21 cellular contexts compared by ENCODE assay signal in the genomic region with DNA sequence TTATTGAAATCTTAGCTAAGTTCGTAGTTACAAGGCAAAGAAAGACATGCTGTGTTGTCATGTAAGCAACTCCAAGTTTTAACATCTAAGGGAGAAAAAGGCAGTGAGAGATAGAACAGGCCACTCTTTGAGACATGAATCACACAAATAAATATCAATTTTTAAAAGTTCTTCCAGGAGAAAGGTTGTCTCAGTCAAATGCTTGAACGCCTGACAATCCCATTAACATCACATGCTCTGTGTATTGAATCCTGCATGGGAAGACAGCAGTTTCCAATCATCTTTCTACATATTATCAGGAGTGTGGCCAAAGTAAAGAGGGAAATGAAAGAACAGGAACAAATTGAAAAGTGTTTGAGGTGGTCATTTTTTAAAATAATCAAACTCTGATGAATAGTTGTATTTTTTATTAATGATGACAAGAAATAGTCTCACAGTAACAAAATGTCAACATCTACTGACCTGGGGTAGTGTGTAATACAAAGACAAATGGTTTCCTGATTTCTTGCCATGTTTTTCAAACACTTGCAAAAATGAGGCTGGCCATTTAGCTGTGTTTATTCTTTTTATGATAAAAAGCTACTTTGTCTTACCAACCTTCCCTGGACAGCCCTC. TPM values are rescaled to one million over a fixed set of nuclear protein-coding genes. Genes with fewer than 3 reads are reported as not detected.
DNase-seq lines count a peak whose midpoint lies in the region; ATAC-seq and TF ChIP-seq lines count a peak whose summit lies in the region.
"Had no signal": no experiment of that assay in that cellular context is flagged by ENCODE, and none has a peak within 500 bp of the region (broad histone marks: within the 10 kb centered on the region; RNA-seq: fewer than 3 reads in every experiment).

No MANE protein-coding gene starts in this region.

- H2AFZ ChIP-seq in PC-9 (peak overlapping the region; percentile 3; the same call in 1 of the 2 replicates), fibroblast of lung (ENCODE audit: low read length) (no peak overlapping the region)

- H3K79me2 ChIP-seq in PC-9 (ENCODE audit: low read depth) = no peaks in the 10 kb centered on the region
- no peaks in the 10 kb centered on the region for H3K79me2 ChIP-seq in fibroblast of lung (ENCODE audit: control insufficient read depth, insufficient read depth, low read length)

- ATAC-seq in left lung (peak; percentile 45), GM19463 (IDR thresholded peaks at IDR 0.05; ENCODE audit: unreplicated experiment) (no peak)
- ATAC-seq: stimulated activated naive CD8-positive, alpha-beta T cell treated with anti-CD3 and anti-CD28 coated beads, Interleukin-15, amount 100 ng/mL, for 72 hours had no signal

- no TSS peak for BruUV-seq in PC-9 (replicated peaks; lab: Mats Ljungman, UMichigan)

- H3K27ac ChIP-seq in PC-9 (no peak overlapping the region), fibroblast of lung (ENCODE audit: insufficient read depth, low read length) (no peak overlapping the region), left lung (peak overlapping the region in 1 of 2 donors; percentile 47), stomach (peak overlapping the region in 3 of 5 donors; percentile 40 to 57 (median 44)), endodermal cell (ENCODE audit: low read depth, low read length) (no peak overlapping the region)
- H3K27ac ChIP-seq: cardiac muscle cell, RWPE1 had no signal

- H3K27me3 ChIP-seq in PC-9 (ENCODE audit: insufficient read depth, low read depth) (no peaks in the 10 kb centered on the region), fibroblast of lung (ENCODE audit: control insufficient read depth, insufficient read depth, low read length) (no peaks in the 10 kb centered on the region), left lung (no peaks in the 10 kb centered on the region), stomach (no peaks in the 10 kb centered on the region), endodermal cell (ENCODE audit: control insufficient read depth, insufficient read depth, low read length, poor library complexity, severe bottlenecking) (no peaks in the 10 kb centered on the region)
- H3K27me3 ChIP-seq: cardiac muscle cell had no signal

- TF ChIP-seq CTCF in PC-9 (conservative IDR thresholded peaks at IDR 0.05) = no peak
- no peak for TF ChIP-seq CTCF in fibroblast of lung (conservative IDR thresholded peaks at IDR 0.05 in 1 of 2, IDR thresholded peaks at IDR 0.05 in 1 of 2; ENCODE audit: low read depth in 1 of 2, low read length in 2 of 2)
- TF ChIP-seq CTCF in left lung (IDR thresholded peaks at IDR 0.05) = no peak
- TF ChIP-seq CTCF in stomach (IDR thresholded peaks at IDR 0.05) = no peak
- TF ChIP-seq CTCF in endodermal cell (conservative IDR thresholded peaks at IDR 0.05) = no peak

- H3K9me2 ChIP-seq in PC-9 (ENCODE audit: insufficient read depth) = 0 out of 2 replicates have a peak, but pooled peaks cover 4% of the 10 kb centered on the region

- H3K36me3 Mint-ChIP-seq in endodermal cell (ENCODE audit: low read depth) = no peaks in the 10 kb centered on the region

- no peak for TF ChIP-seq POLR2A in stomach (IDR thresholded peaks at IDR 0.05)

- intact Hi-C loops in PC-9 (cut with micrococcal nuclease; ENCODE audit: unreplicated experiment) (no loop called here), left lung (cut with DNase I) (no loop called here), stomach (cut with DNase I; ENCODE audit: low total_unique reads) (no loop called here)

- H3K9ac ChIP-seq in fibroblast of lung (ENCODE audit: insufficient read depth, low read length) (no peak overlapping the region), endodermal cell (ENCODE audit: extremely low read depth, low read length, poor library complexity, severe bottlenecking) (no peak overlapping the region)

- H3K4me2 ChIP-seq in PC-9 (no peak overlapping the region), fibroblast of lung (ENCODE audit: extremely low read depth, insufficient read depth, low read length) (no peak overlapping the region)

- no peaks in the 10 kb centered on the region for H3K36me3 ChIP-seq in PC-9 (ENCODE audit: low read depth)
- no peaks in the 10 kb centered on the region for H3K36me3 ChIP-seq in fibroblast of lung (ENCODE audit: control insufficient read depth, insufficient read depth, low read length)
- H3K36me3 ChIP-seq in left lung = no peaks in the 10 kb centered on the region
- H3K36me3 ChIP-seq in stomach = no peaks in the 10 kb centered on the region
- H3K36me3 ChIP-seq in endodermal cell (ENCODE audit: control insufficient read depth, insufficient read depth, low read length) = no peaks in the 10 kb centered on the region
- H3K36me3 ChIP-seq: cardiac muscle cell had no signal

- no peaks in the 10 kb centered on the region for H3F3A ChIP-seq in PC-9 (ENCODE audit: insufficient read depth, low read depth)

- 41 to 65% (median 52%) methylated on average over 2 of the region's 2 CpGs for WGBS in stomach, 5 donors
- 80 to 90% methylated on average over 1 to 2 of the region's 2 CpGs for WGBS in endodermal cell (ENCODE audit: insufficient coverage in 1 of 2, insufficient read length in 1 of 2), 2 experiments

- no peak overlapping the region for H3K4me3 ChIP-seq in PC-9
- H3K4me3 ChIP-seq in fibroblast of lung (replicated peaks in 1 of 4; ENCODE audit: control extremely low read depth in 1 of 4, insufficient read depth in 1 of 4, low read depth in 3 of 4, low read length in 4 of 4) = no peak overlapping the region
- no peak overlapping the region for H3K4me3 ChIP-seq in left lung
- no peak overlapping the region for H3K4me3 ChIP-seq in stomach
- no peak overlapping the region for H3K4me3 ChIP-seq in endodermal cell (ENCODE audit: low read length)
- H3K4me3 ChIP-seq: cardiac muscle cell had no signal

- no peaks in the 10 kb centered on the region for H3K9me3 ChIP-seq in PC-9 (ENCODE audit: insufficient read depth, low read depth)
- no peaks in the 10 kb centered on the region for H3K9me3 ChIP-seq in fibroblast of lung (ENCODE audit: control insufficient read depth, insufficient read depth, low read depth, low read length)
- no peaks in the 10 kb centered on the region for H3K9me3 ChIP-seq in left lung
- H3K9me3 ChIP-seq in stomach = no peaks in the 10 kb centered on the region
- H3K9me3 ChIP-seq in endodermal cell (ENCODE audit: control insufficient read depth, low read length) = no peaks in the 10 kb centered on the region

- no peak for TF ChIP-seq EP300 in stomach (IDR thresholded peaks at IDR 0.05)

- no peaks in the 10 kb centered on the region for H3K27me3 Mint-ChIP-seq in endodermal cell (ENCODE audit: insufficient read depth)
- H3K27me3 Mint-ChIP-seq: activated B cell treated with CpG ODN at 0.5 μM for 24 hours; stimulated activated naive CD8-positive, alpha-beta T cell treated with anti-CD3 and anti-CD28 coated beads, Interleukin-15, amount 100 ng/mL, for 72 hours had no signal

- CTCF ChIA-PET in PC-9 (lab: Charles Lee) = no interaction called here

- no peaks in the 10 kb centered on the region for H3K4me1 Mint-ChIP-seq in endodermal cell
- H3K4me1 Mint-ChIP-seq: activated B cell treated with CpG ODN at 0.5 μM for 24 hours; stimulated activated naive CD8-positive, alpha-beta T cell treated with anti-CD3 and anti-CD28 coated beads, Interleukin-15, amount 100 ng/mL, for 72 hours had no signal

- H3K4me3 Mint-ChIP-seq in endodermal cell = no peak overlapping the region
- H3K4me3 Mint-ChIP-seq: activated B cell treated with CpG ODN at 0.5 μM for 24 hours; stimulated activated naive CD8-positive, alpha-beta T cell treated with anti-CD3 and anti-CD28 coated beads, Interleukin-15, amount 100 ng/mL, for 72 hours had no signal

- H3K4me1 ChIP-seq in PC-9 (replicated peaks; ENCODE audit: insufficient read depth) (no peaks in the 10 kb centered on the region), fibroblast of lung (ENCODE audit: control insufficient read depth, extremely low read depth, insufficient read depth, low read length) (no peaks in the 10 kb centered on the region), left lung (no peaks in the 10 kb centered on the region), stomach (peaks cover 0 to 12% (median 7%) of the 10 kb centered on the region in 4 donors), endodermal cell (ENCODE audit: control insufficient read depth, insufficient read depth, low read length) (no peaks in the 10 kb centered on the region)

- POLR2A ChIA-PET in PC-9 (lab: Charles Lee; ENCODE audit: unreplicated experiment) = no interaction called here

- H4K20me1 ChIP-seq in PC-9 (ENCODE audit: insufficient read depth) = no peaks in the 10 kb centered on the region
- H4K20me1 ChIP-seq in fibroblast of lung (ENCODE audit: control insufficient read depth, extremely low read depth, insufficient read depth, low read length) = no peaks in the 10 kb centered on the region

- no peak overlapping the region for H3K27ac Mint-ChIP-seq in endodermal cell
- H3K27ac Mint-ChIP-seq: activated B cell treated with CpG ODN at 0.5 μM for 24 hours had no signal

- no peaks in the 10 kb centered on the region for H3K9me3 Mint-ChIP-seq in endodermal cell
- H3K9me3 Mint-ChIP-seq: stimulated activated naive CD8-positive, alpha-beta T cell treated with anti-CD3 and anti-CD28 coated beads, Interleukin-15, amount 100 ng/mL, for 72 hours had no signal

- DNase-seq in PC-9 (no peak), fibroblast of lung (ENCODE audit: low read depth in 2 of 2) (peak; percentile 12 to 74), left lung (no peak), stomach (no peak), endodermal cell (no peak), EL (no peak), midbrain (lab: John Stamatoyannopoulos, UW) (no peak)
- DNase-seq: activated B cell treated with CpG ODN at 0.5 μM for 24 hours; activated CD4-positive, alpha-beta T cell treated with anti-CD3 and anti-CD28 coated beads, Interleukin-2, amount 50 U/mL, for 48 hours; activated CD8-positive, alpha-beta memory T cell treated with anti-CD3 and anti-CD28 coated beads, Interleukin-2, amount 50 U/mL, for 48 hours; activated effector memory CD4-positive, alpha-beta T cell treated with anti-CD3 and anti-CD28 coated beads, Interleukin-2, amount 50 U/mL, for 16 hours; dermis blood vessel endothelial cell; NCI-H1092; NCI-H187 treated with DMSO at 0.1 percent for 48 hours; stimulated activated CD4-positive, alpha-beta T cell treated with anti-CD3 and anti-CD28 coated beads, Interleukin-12 subunit alpha, Interleukin-12 subunit beta, amount 100 ng/mL, for 4 hours; stimulated activated naive CD8-positive, alpha-beta T cell treated with anti-CD3 and anti-CD28 coated beads, Interleukin-15, amount 100 ng/mL, for 72 hours; T1000 had no signal

RNA-seq across cellular contexts. Expression of a gene that starts 6.4 kb away (rescaled TPM):
- total RNA-seq in PC-9 (2021) = not detected in 2 replicates
- 0.26 TPM in 1 of 2 replicates, not detected in the other for total RNA-seq in fibroblast of lung
- polyA plus RNA-seq in fibroblast of lung = 0.07 TPM in 1 of 2 replicates, not detected in the other
- polyA plus RNA-seq in fibroblast of lung (2012) = not detected in 2 replicates
- polyA minus RNA-seq in fibroblast of lung (ENCODE audit: low replicate concordance) = not detected in 2 replicates
- 1 to 10 TPM in 1 of 2 donors, under 1 TPM in 1; 0.79 to 6.1 TPM for total RNA-seq in left lung
- 1 to 10 TPM in 2 of 5 donors, under 1 TPM in 1, not detected in 2; 0.45 to 6.5 (median 6.4) TPM for total RNA-seq in stomach
- 1 to 10 TPM in 1 of 3 donors, under 1 TPM in 2; 0.45 to 1.2 (median 0.81) TPM for polyA plus RNA-seq in stomach
- total RNA-seq in endodermal cell = under 1 TPM in 1 of 2 donors, not detected in 1; 0.38 TPM
- not detected for polyA plus RNA-seq in endodermal cell (2013, experiment 1 of 2)
- not detected for polyA plus RNA-seq in endodermal cell (2013, experiment 2 of 2)
- total RNA-seq: activated B cell treated with CpG ODN at 0.5 μM for 24 hours, dermis blood vessel endothelial cell, glomerular endothelial cell had no signal

Comparison
In these comparisons a context has a peak if more than half of its experiments do, and no peak if none do; other contexts are left out.
1. DNase-seq: peak in fibroblast of lung (2 of 2); none in PC-9 (0 of 2), left lung (0 of 2), stomach (single experiment), endodermal cell (single experiment), EL (single experiment) and midbrain (single experiment).
2. H3K27ac ChIP-seq: peak in stomach (3 of 5); none in PC-9 (single experiment), fibroblast of lung (single experiment) and endodermal cell (single experiment).